In genomic region chr15:42730536-42730935, GRCh38 we compare ENCODE assay signal across 34 cellular contexts.
"Had no signal": no experiment of that assay in that cellular context is flagged by ENCODE, and none has a peak within 500 bp of the region (broad histone marks: within the 10 kb centered on the region; RNA-seq: fewer than 3 reads in every experiment).

No MANE protein-coding gene starts in this region.

- ATAC-seq: activated naive CD8-positive, alpha-beta T cell treated with anti-CD3 and anti-CD28 coated beads, Interleukin-2, amount 50 U/mL, for 24 hours; activated T-cell treated with anti-CD3 and anti-CD28 coated beads, Interleukin-2, amount 50 U/mL, for 4 hours had no signal

- H3K4me3 Mint-ChIP-seq: activated B cell treated with CpG ODN at 0.5 μM for 24 hours; activated CD4-positive, alpha-beta memory T cell treated with anti-CD3 and anti-CD28 coated beads for 36 hours; activated naive CD4-positive, alpha-beta T cell treated with anti-CD3 and anti-CD28 coated beads, Interleukin-2, amount 10 ng/mL, durations not matched to agents 7 days and 5 days; activated naive CD8-positive, alpha-beta T cell; activated naive CD8-positive, alpha-beta T cell treated with anti-CD3 and anti-CD28 coated beads, Interleukin-2, amount 50 U/mL, for 24 hours; activated T-cell treated with anti-CD3 and anti-CD28 coated beads, Interleukin-2, amount 50 U/mL, for 4 hours; activated T-helper 1 cell treated with anti-CD3 and anti-CD28 coated beads, Interleukin-12 subunit alpha, Interleukin-12 subunit beta, Interleukin-2, Interleukin-4 antibody, amounts not matched to agents 30 ng/mL and 10 ng/mL and 1 ng/mL, durations not matched to agents 14 hours and 24 hours and 36 hours; brain; T-helper 1 cell treated with Interleukin-12 subunit alpha and Interleukin-12 subunit beta and Interleukin-4 antibody, amounts not matched to agents 30 μg/mL and 1 μg/mL, for 36 hours; T-helper 2 cell treated with Interferon-gamma antibody and Interleukin-4, amounts not matched to agents 5 μg/mL and 100 μg/mL, for 36 hours had no signal

- H3K27ac Mint-ChIP-seq: activated B cell treated with CpG ODN at 0.5 μM for 24 hours; activated CD4-positive, alpha-beta memory T cell treated with anti-CD3 and anti-CD28 coated beads for 36 hours; activated naive CD8-positive, alpha-beta T cell; activated naive CD8-positive, alpha-beta T cell treated with anti-CD3 and anti-CD28 coated beads, Interleukin-2, amount 50 U/mL, for 24 hours; activated T-helper 1 cell treated with anti-CD3 and anti-CD28 coated beads, Interleukin-12 subunit alpha, Interleukin-12 subunit beta, Interleukin-2, Interleukin-4 antibody, amounts not matched to agents 30 ng/mL and 10 ng/mL and 1 ng/mL, durations not matched to agents 14 hours and 24 hours and 36 hours; T-helper 1 cell treated with Interleukin-12 subunit alpha and Interleukin-12 subunit beta and Interleukin-4 antibody, amounts not matched to agents 30 μg/mL and 1 μg/mL, for 36 hours; T-helper 2 cell treated with Interferon-gamma antibody and Interleukin-4, amounts not matched to agents 5 μg/mL and 100 μg/mL, for 36 hours had no signal

- H3K4me3 ChIP-seq: SJCRH30, SK-N-MC had no signal

- DNase-seq: activated B cell treated with CpG ODN at 0.5 μM for 24 hours; activated CD4-positive, alpha-beta memory T cell treated with anti-CD3 and anti-CD28 coated beads for 36 hours; activated CD4-positive, alpha-beta T cell treated with anti-CD3 and anti-CD28 coated beads for 4 hours; activated CD4-positive, alpha-beta T cell treated with anti-CD3 and anti-CD28 coated beads, Interleukin-2, amount 50 U/mL, for 1 hour; activated CD4-positive, CD25-positive, alpha-beta regulatory T cell treated with anti-CD3 and anti-CD28 coated beads, Interleukin-2, amount 50 U/mL, for 72 hours; activated CD8-positive, alpha-beta memory T cell treated with anti-CD3 and anti-CD28 coated beads, Interleukin-2, amount 50 U/mL, for 4 hours; activated effector memory CD4-positive, alpha-beta T cell treated with Interleukin-2 at 50 U/mL for 16 hours; activated naive CD4-positive, alpha-beta T cell treated with anti-CD3 and anti-CD28 coated beads, Interleukin-2, amount 10 ng/mL, durations not matched to agents 7 days and 5 days; activated naive CD8-positive, alpha-beta T cell treated with anti-CD3 and anti-CD28 coated beads, Interleukin-2, amount 50 U/mL, for 24 hours; activated T-cell treated with anti-CD3 and anti-CD28 coated beads for 4 hours; activated T-cell treated with anti-CD3 and anti-CD28 coated beads, Interleukin-2, amount 50 U/mL, for 4 hours; anterior cingulate cortex; caudate nucleus; cerebellar nuclear complex; Karpas-422; NCI-H1048; NCI-H1105 treated with DMSO at 0.1 percent for 48 hours; NCI-H1436; NCI-H1694 treated with DMSO at 0.1 percent for 48 hours; NCI-H2029; NCI-H2171; NCI-H510A; NCI-H526; NCI-H748 treated with DMSO at 0.1 percent for 48 hours; NK-92 treated with Interleukin-12 subunit alpha and Interleukin-12 subunit beta, amount 100 ng/mL, for 24 hours; SHP77; SJCRH30 had no signal

- H3K9me3 ChIP-seq: SJCRH30 had no signal

- H3K27me3 Mint-ChIP-seq: activated B cell treated with CpG ODN at 0.5 μM for 24 hours; activated CD4-positive, alpha-beta memory T cell treated with anti-CD3 and anti-CD28 coated beads for 36 hours; activated naive CD4-positive, alpha-beta T cell treated with anti-CD3 and anti-CD28 coated beads, Interleukin-2, amount 10 ng/mL, durations not matched to agents 7 days and 5 days; activated naive CD8-positive, alpha-beta T cell; activated naive CD8-positive, alpha-beta T cell treated with anti-CD3 and anti-CD28 coated beads, Interleukin-2, amount 50 U/mL, for 24 hours had no signal

- H3K27me3 ChIP-seq: SJCRH30 had no signal

- FAIRE-seq: bronchial epithelial cell had no signal

- H3K9me3 Mint-ChIP-seq: activated B cell treated with CpG ODN at 0.5 μM for 24 hours; activated CD4-positive, alpha-beta memory T cell treated with anti-CD3 and anti-CD28 coated beads for 36 hours; activated naive CD4-positive, alpha-beta T cell treated with anti-CD3 and anti-CD28 coated beads, Interleukin-2, amount 10 ng/mL, durations not matched to agents 7 days and 5 days; activated naive CD8-positive, alpha-beta T cell treated with anti-CD3 and anti-CD28 coated beads, Interleukin-2, amount 50 U/mL, for 24 hours; activated T-cell treated with anti-CD3 and anti-CD28 coated beads, Interleukin-2, amount 50 U/mL, for 4 hours; activated T-helper 1 cell treated with anti-CD3 and anti-CD28 coated beads, Interleukin-12 subunit alpha, Interleukin-12 subunit beta, Interleukin-2, Interleukin-4 antibody, amounts not matched to agents 30 ng/mL and 10 ng/mL and 1 ng/mL, durations not matched to agents 14 hours and 24 hours and 36 hours; brain; T-helper 1 cell treated with Interleukin-12 subunit alpha and Interleukin-12 subunit beta and Interleukin-4 antibody, amounts not matched to agents 30 μg/mL and 1 μg/mL, for 36 hours; T-helper 2 cell treated with Interferon-gamma antibody and Interleukin-4, amounts not matched to agents 5 μg/mL and 100 μg/mL, for 36 hours had no signal

- H3K27ac ChIP-seq: SJCRH30, SK-N-MC had no signal
